Comparison of ENCODE assay signal across 8 cellular contexts in genomic region chr9:4117835-4118610, GRCh38.
DNase-seq lines count a peak whose midpoint lies in the region; ATAC-seq and TF ChIP-seq lines count a peak whose summit lies in the region.

No MANE protein-coding gene starts in this region.

- H3K79me1 ChIP-seq in IMR-90 (ENCODE audit: low read depth in 1 of 2, low read length in 2 of 2): peaks cover 37 to 55% of the 10 kb centered on the region in 2 experiments

- no peak for TF ChIP-seq RAD21 in IMR-90 (IDR thresholded peaks at IDR 0.05; ENCODE audit: low read length)

- H3K36me3 ChIP-seq in IMR-90 (ENCODE audit: control insufficient read depth, insufficient read depth, low read length) (peaks cover 10% of the 10 kb centered on the region), heart right ventricle (peaks cover 0 to 8% (median 0%) of the 10 kb centered on the region in 9 donors)

- in situ Hi-C loops in IMR-90 (cut with MboI; ENCODE audit: low sequenced_read_pairs): loop anchor here (25.0 kb wide), 1 partner anchor 569 kb away; the partner anchor contains the start of gene CDC37L1

- H3K9me3 ChIP-seq in IMR-90 (ENCODE audit: control insufficient read depth, insufficient read depth, low read length) (no peaks in the 10 kb centered on the region), heart right ventricle (no peaks in the 10 kb centered on the region)

- no peak overlapping the region for H2AFZ ChIP-seq in IMR-90 (replicated peaks; ENCODE audit: low read length, poor library complexity)

- H2BK15ac ChIP-seq in IMR-90 (ENCODE audit: low read depth, low read length): no peak overlapping the region

- 0 out of 2 replicates have a peak overlapping the region, but pooled peaks have one; percentile 25 for H4K91ac ChIP-seq in IMR-90 (ENCODE audit: insufficient read depth, low read depth, low read length)

- H3K14ac ChIP-seq in IMR-90 (replicated peaks; ENCODE audit: low read depth, low read length): no peak overlapping the region

- H3K27ac ChIP-seq in IMR-90 (ENCODE audit: insufficient read depth, low read length) (no peak overlapping the region), heart right ventricle (peak overlapping the region in 4 of 10 donors; percentile 7 to 34 (median 27))

- H3K4me1 ChIP-seq in IMR-90 (ENCODE audit: control insufficient read depth, insufficient read depth, low read length) (peaks cover 14% of the 10 kb centered on the region), heart right ventricle (peaks cover 0 to 30% (median 8%) of the 10 kb centered on the region in 9 donors)

- POLR2A ChIA-PET in IMR-90 (lab: Charles Lee; ENCODE audit: unreplicated experiment): no interaction called here

- peaks cover 8% of the 10 kb centered on the region; the same call in 1 of the 2 replicates for H3K9me1 ChIP-seq in IMR-90 (ENCODE audit: insufficient read depth, low read length)

- no peak overlapping the region for H3K9ac ChIP-seq in IMR-90 (ENCODE audit: low read depth, low read length)

- no peak overlapping the region for H2BK20ac ChIP-seq in IMR-90 (ENCODE audit: low read depth, low read length)

- H4K8ac ChIP-seq in IMR-90 (ENCODE audit: low read depth in 2 of 2, low read length in 2 of 2): no peak overlapping the region

- H3K56ac ChIP-seq in IMR-90 (ENCODE audit: extremely low read depth, insufficient read depth, low read length): no peak overlapping the region

- no peak for ATAC-seq in IMR-90 (ENCODE audit: low read depth)
- ATAC-seq in heart right ventricle: peak in 3 of 8 donors; percentile 14 to 53 (median 44)
- ATAC-seq in HG02759 (IDR thresholded peaks at IDR 0.05; ENCODE audit: unreplicated experiment): no peak
- ATAC-seq in GM19328 (IDR thresholded peaks at IDR 0.05; ENCODE audit: unreplicated experiment): no peak

- dilution Hi-C loops in IMR-90 (cut with HindIII; ENCODE audit: low sequenced_read_pairs, unreplicated experiment): no loop called here

- no peak for TF ChIP-seq POLR2A in IMR-90 (IDR thresholded peaks at IDR 0.05; ENCODE audit: low read depth, low read length)

- 91% methylated on average over 40 of the region's 67 CpGs; no CpG with 5 or more reads in 1 of the 2 experiments for WGBS in IMR-90 (ENCODE audit: extremely low coverage in 2 of 2, insufficient read length in 1 of 2), 2 experiments
- WGBS in heart right ventricle, 2 donors: 88% methylated on average over 67 of the region's 67 CpGs

- intact Hi-C loops in IMR-90 (cut with micrococcal nuclease): no loop called here
- intact Hi-C loops in heart right ventricle (cut with DNase I): loop anchor here in 6 of 10 donors (2.0 to 10.0 kb wide), 3 partner anchors 383 to 386 kb away; no protein-coding TSS in a partner anchor

- BruUV-seq in IMR-90 (replicated peaks; lab: Mats Ljungman, UMichigan): no TSS peak

- TF ChIP-seq CTCF in IMR-90 (conservative IDR thresholded peaks at IDR 0.05; ENCODE audit: low read depth, low read length) (no peak), heart right ventricle (IDR thresholded peaks at IDR 0.05) (peak in 8 of 9 donors; percentile 25 to 64 (median 48)), foreskin fibroblast (IDR thresholded peaks at IDR 0.05; ENCODE audit: low read depth, low read length) (no peak)

- no peaks in the 10 kb centered on the region for H3K27me3 ChIP-seq in IMR-90 (ENCODE audit: control insufficient read depth, insufficient read depth, low read length)
- H3K27me3 ChIP-seq in heart right ventricle: no peaks in the 10 kb centered on the region

- H2BK5ac ChIP-seq in IMR-90 (ENCODE audit: low read depth, low read length, poor library complexity, severe bottlenecking): no peak overlapping the region

- no peaks in the 10 kb centered on the region; the same call in 1 of the 2 replicates for H4K20me1 ChIP-seq in IMR-90 (ENCODE audit: insufficient read depth, low read length)

- H2AK9ac ChIP-seq in IMR-90 (replicated peaks; ENCODE audit: low read depth, low read length, poor library complexity): peak overlapping the region; percentile 30

- no peak overlapping the region for H3K4me3 ChIP-seq in IMR-90 (ENCODE audit: insufficient read depth, low read depth, low read length)
- H3K4me3 ChIP-seq in heart right ventricle: no peak overlapping the region
- no peak overlapping the region for H3K4me3 ChIP-seq in foreskin fibroblast (ENCODE audit: low read depth in 1 of 2, low read length in 2 of 2)

- peak overlapping the region; percentile 67; the same call in 1 of the 2 replicates for H2AK5ac ChIP-seq in IMR-90 (ENCODE audit: low read depth, low read length)

- DNase-seq in D341Med (ENCODE audit: low spot score): peak; percentile 78
- no peak for DNase-seq in IMR-90
- DNase-seq in activated CD8-positive, alpha-beta memory T cell treated with anti-CD3 and anti-CD28 coated beads, Interleukin-2, amount 50 U/mL, for 24 hours (ENCODE audit: extremely low read depth): peak; percentile 5
- DNase-seq in heart right ventricle: peak in 1 of 2 donors; percentile 45
- DNase-seq in stimulated activated CD8-positive, alpha-beta memory T cell treated with anti-CD3 and anti-CD28 coated beads, Interleukin-15, amount 100 ng/mL, for 48 hours (ENCODE audit: low read depth in 2 of 2): peak; percentile 14 to 18
- no peak for DNase-seq in foreskin fibroblast

- H3K23ac ChIP-seq in IMR-90 (ENCODE audit: low read depth, low read length): no peak overlapping the region

- H2BK120ac ChIP-seq in IMR-90 (ENCODE audit: low read depth, low read length): no peak overlapping the region

- H3K4ac ChIP-seq in IMR-90 (ENCODE audit: low read depth, low read length): 0 out of 2 replicates have a peak overlapping the region, but pooled peaks have one; percentile 4

- H4K5ac ChIP-seq in IMR-90 (ENCODE audit: low read depth, low read length): no peak overlapping the region

- H3K18ac ChIP-seq in IMR-90 (ENCODE audit: low read depth, low read length): 0 out of 2 replicates have a peak overlapping the region, but pooled peaks have one; percentile 11

- CTCF ChIA-PET in IMR-90 (lab: Yijun Ruan, JAX): interaction anchor here (0.7 kb wide), 1 partner anchor 125 kb away, joined by 3 read pairs; no protein-coding TSS in a partner anchor

- no peak overlapping the region for H3K4me2 ChIP-seq in IMR-90 (ENCODE audit: low read depth, low read length)

TF ChIP-seq in IMR-90, 13 proteins besides CTCF, POLR2A, EP300 and RAD21:
- no peak for TF ChIP-seq CEBPB (IDR thresholded peaks at IDR 0.05; ENCODE audit: low read depth, low read length)
- no peak for TF ChIP-seq NFE2L2 (IDR thresholded peaks at IDR 0.05; ENCODE audit: low read depth, low read length)
- TF ChIP-seq CHD1 (IDR thresholded peaks at IDR 0.05; ENCODE audit: low read depth, low read length): no peak
- TF ChIP-seq USF2 (IDR thresholded peaks at IDR 0.05; ENCODE audit: low read depth, low read length): no peak
- no peak for TF ChIP-seq BHLHE40 (IDR thresholded peaks at IDR 0.05; ENCODE audit: low read depth, low read length)
- no peak for TF ChIP-seq ELK1 (IDR thresholded peaks at IDR 0.05; ENCODE audit: borderline replicate concordance, low read depth, low read length)
- TF ChIP-seq SMC3 (IDR thresholded peaks at IDR 0.05; ENCODE audit: low read depth, low read length): no peak
- TF ChIP-seq MAZ (IDR thresholded peaks at IDR 0.05; ENCODE audit: borderline replicate concordance, low read depth, low read length): no peak

Comparison
In these comparisons a context has a peak if more than half of its experiments do, and no peak if none do; other contexts are left out.
1. DNase-seq: peak in D341Med (single experiment), activated CD8-positive, alpha-beta memory T cell treated with anti-CD3 and anti-CD28 coated beads, Interleukin-2, amount 50 U/mL, for 24 hours (single experiment) and stimulated activated CD8-positive, alpha-beta memory T cell treated with anti-CD3 and anti-CD28 coated beads, Interleukin-15, amount 100 ng/mL, for 48 hours (2 of 2); none in IMR-90 (single experiment) and foreskin fibroblast (0 of 2).
2. CTCF ChIP-seq: peak in heart right ventricle (8 of 9); none in IMR-90 (single experiment) and foreskin fibroblast (single experiment).